ENCODE assay signal across 8 cellular contexts in genomic region chr2:138501427-138502252, GRCh38. TPM values are rescaled to one million over a fixed set of nuclear protein-coding genes. Genes with fewer than 3 reads are reported as not detected.
A peak's percentile ranks its signal among the peaks of the same experiment; 100 is the strongest.
DNase-seq lines count a peak whose midpoint lies in the region; ATAC-seq, FAIRE-seq and TF ChIP-seq lines count a peak whose summit lies in the region.

TSS of gene SPOPL (plus strand) at chr2:138501770. CDS start at chr2:138550217, 48,447 bp downstream.

- peaks cover 8% of the 10 kb centered on the region for H3K4me1 ChIP-seq in keratinocyte (ENCODE audit: control insufficient read depth, extremely low read depth, insufficient read depth, low read length)

- TF ChIP-seq CTCF in AG09309 (IDR thresholded peaks at IDR 0.05; ENCODE audit: control insufficient read depth, insufficient read depth, low read depth, low read length, missing control alignments): no peak
- peak in 1 of 3 experiments; percentile 4 for TF ChIP-seq CTCF in keratinocyte (optimal IDR thresholded peaks at IDR 0.05 in 1 of 3, IDR thresholded peaks at IDR 0.05 in 1 of 3, conservative IDR thresholded peaks at IDR 0.05 in 1 of 3; ENCODE audit: extremely low read depth in 1 of 3, insufficient read depth in 2 of 3, low read length in 3 of 3)

- no peak for FAIRE-seq in keratinocyte (lab: Jason Lieb, UNC)

- H3K9me1 ChIP-seq in keratinocyte (ENCODE audit: control insufficient read depth, extremely low read depth, insufficient read depth, low read length): no peaks in the 10 kb centered on the region

- H2AFZ ChIP-seq in keratinocyte (ENCODE audit: control insufficient read depth, low read length): peak within 1 kb of the TSS; percentile 81

- H3K27ac ChIP-seq in keratinocyte (ENCODE audit: control insufficient read depth, insufficient read depth, low read length): peak within 1 kb of the TSS; percentile 92

- dilution Hi-C loops in keratinocyte (cut with MboI; ENCODE audit: extremely low pct_ligation_motif_present, low sequenced_read_pairs): no loop called here

- DNase-seq in AG09309 (ENCODE audit: low read depth) (peak; percentile 21), NCI-H2227 treated with DMSO at 0.1 percent for 48 hours (lab: John Stamatoyannopoulos, UW) (peak; percentile 97), keratinocyte (ENCODE audit: low read depth, low spot score) (no peak)
- DNase-seq in activated CD4-positive, CD25-positive, alpha-beta regulatory T cell treated with anti-CD3 and anti-CD28 coated beads, Interleukin-2, amount 50 U/mL, for 16 hours (ENCODE audit: low read depth, low spot score): peak; percentile 59
- DNase-seq in central memory CD4-positive, alpha-beta T cell: peak; percentile 80
- DNase-seq in stimulated activated CD4-positive, alpha-beta T cell treated with anti-CD3 and anti-CD28 coated beads, Interleukin-15, amount 100 ng/mL, for 1 hour (ENCODE audit: low read depth in 1 of 2, low spot score in 1 of 2): peak; percentile 70 to 83

- peak within 1 kb of the TSS; percentile 92 for H3K9ac ChIP-seq in keratinocyte (ENCODE audit: control insufficient read depth, extremely low read depth, insufficient read depth, low read length)

- H3K36me3 ChIP-seq in keratinocyte (ENCODE audit: control insufficient read depth in 2 of 2, extremely low read depth in 1 of 2, insufficient read depth in 2 of 2, low read length in 2 of 2): peaks cover 0 to 2% of the 10 kb centered on the region in 2 experiments

- H3K4me2 ChIP-seq in keratinocyte (ENCODE audit: control insufficient read depth, extremely low read depth, insufficient read depth, low read depth, low read length): peak within 1 kb of the TSS; percentile 88

- H3K9me3 ChIP-seq in keratinocyte (ENCODE audit: control insufficient read depth, low read depth, low read length): no peaks in the 10 kb centered on the region

- peaks cover 49% of the 10 kb centered on the region for H3K79me2 ChIP-seq in keratinocyte (ENCODE audit: control insufficient read depth, insufficient read depth, low read length)

- H3K27me3 ChIP-seq in keratinocyte (ENCODE audit: control insufficient read depth, extremely low read depth, insufficient read depth, low read length): no peaks in the 10 kb centered on the region

- no peaks in the 10 kb centered on the region for H4K20me1 ChIP-seq in keratinocyte (ENCODE audit: control insufficient read depth, extremely low read depth, insufficient read depth, low read length)

- H3K4me3 ChIP-seq in AG09309 (ENCODE audit: control insufficient read depth, low read depth, low read length): peak within 1 kb of the TSS; percentile 79
- H3K4me3 ChIP-seq in keratinocyte (ENCODE audit: control insufficient read depth in 2 of 3, extremely low read depth in 1 of 3, insufficient read depth in 2 of 3, low read depth in 1 of 3, low read length in 3 of 3): peak within 1 kb of the TSS; percentile 92 to 100 (median 98)

- ATAC-seq in GM18907 (IDR thresholded peaks at IDR 0.05; ENCODE audit: unreplicated experiment): peak; percentile 81
- ATAC-seq in HG03139 (IDR thresholded peaks at IDR 0.05; ENCODE audit: unreplicated experiment): peak; percentile 71

RNA-seq across cellular contexts. Expression of gene SPOPL, which starts in this region (rescaled TPM):
- 9.1 to 16.5 TPM (median 11.4 TPM) in 3 replicates for polyA plus RNA-seq in keratinocyte
- 13.7 TPM for polyA plus RNA-seq in keratinocyte (2011; ENCODE audit: low read depth)
- 8.9 and 18.8 TPM in 2 replicates for polyA plus RNA-seq in keratinocyte (2011; cell fraction: cytosol; rRNA removed)
- polyA plus RNA-seq in keratinocyte (2011; cell fraction: nucleus; rRNA removed): 11.8 and 13.3 TPM in 2 replicates
- polyA plus RNA-seq in keratinocyte (2012; ENCODE audit: low replicate concordance): 9.8 and 9.9 TPM in 2 replicates
- polyA minus RNA-seq in keratinocyte: 3.8 to 20.0 TPM (median 8.4 TPM) in 3 replicates
- polyA minus RNA-seq in keratinocyte (2011; cell fraction: cytosol; rRNA and poly(A)+ RNA removed): 20.3 TPM
- 11.9 and 24.4 TPM in 2 replicates for polyA minus RNA-seq in keratinocyte (2011; cell fraction: nucleus; rRNA and poly(A)+ RNA removed)
